Comparison of ENCODE assay signal across 1 cellular context in the genomic region with DNA sequence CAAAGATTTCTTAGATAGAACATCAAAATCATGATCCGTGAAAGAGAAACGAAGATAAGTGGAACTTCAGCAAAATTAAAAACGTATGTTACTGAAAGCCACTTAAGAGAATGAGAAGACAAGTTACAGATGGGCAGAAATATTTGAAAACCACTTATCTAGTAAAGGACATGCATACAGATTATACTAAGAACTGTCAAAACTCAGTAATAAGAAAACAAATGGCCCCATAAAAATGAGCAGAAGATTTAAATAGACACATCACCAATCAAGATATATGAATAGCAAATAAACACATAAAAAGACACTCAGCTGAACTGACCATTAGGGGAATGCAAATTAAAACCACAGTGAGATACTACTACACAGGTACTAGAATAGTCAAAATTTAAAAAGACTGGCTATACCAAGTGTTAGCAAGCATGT.
TF ChIP-seq lines count a peak whose summit lies in the region.

No MANE protein-coding gene starts in this region.

TF ChIP-seq in HEK293, 187 proteins besides CTCF, POLR2A, EP300 and RAD21 (continued from another document and continues in another):
- TF ChIP-seq, protein P1, sequence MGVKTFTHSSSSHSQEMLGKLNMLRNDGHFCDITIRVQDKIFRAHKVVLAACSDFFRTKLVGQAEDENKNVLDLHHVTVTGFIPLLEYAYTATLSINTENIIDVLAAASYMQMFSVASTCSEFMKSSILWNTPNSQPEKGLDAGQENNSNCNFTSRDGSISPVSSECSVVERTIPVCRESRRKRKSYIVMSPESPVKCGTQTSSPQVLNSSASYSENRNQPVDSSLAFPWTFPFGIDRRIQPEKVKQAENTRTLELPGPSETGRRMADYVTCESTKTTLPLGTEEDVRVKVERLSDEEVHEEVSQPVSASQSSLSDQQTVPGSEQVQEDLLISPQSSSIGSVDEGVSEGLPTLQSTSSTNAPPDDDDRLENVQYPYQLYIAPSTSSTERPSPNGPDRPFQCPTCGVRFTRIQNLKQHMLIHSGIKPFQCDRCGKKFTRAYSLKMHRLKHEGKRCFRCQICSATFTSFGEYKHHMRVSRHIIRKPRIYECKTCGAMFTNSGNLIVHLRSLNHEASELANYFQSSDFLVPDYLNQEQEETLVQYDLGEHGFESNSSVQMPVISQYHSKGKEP (tag by site-specific recombination; IDR thresholded peaks at IDR 0.05), result peak; percentile 28; the same call in 1 of the 2 replicates
- TF ChIP-seq ZEB2 (tag by site-specific recombination; IDR thresholded peaks at IDR 0.05) (peak; percentile 62; the same call in 1 of the 2 replicates), TCF7L2 (IDR thresholded peaks at IDR 0.05; ENCODE audit: borderline replicate concordance, low read depth, low read length) (0 out of 2 replicates have a peak, but pooled peaks have one; percentile 42), MZF1 (tag by site-specific recombination; IDR thresholded peaks at IDR 0.05; ENCODE audit: borderline replicate concordance) (peak; percentile 68; the same call in 1 of the 2 replicates), SETDB1 (IDR thresholded peaks at IDR 0.05; ENCODE audit: insufficient read length, low read length) (no peak), ZSCAN30 (tag by site-specific recombination; IDR thresholded peaks at IDR 0.05) (no peak; the same call in 1 of the 2 replicates), ZNF791 (tag by site-specific recombination; IDR thresholded peaks at IDR 0.05) (no peak), GLI2 (tag by site-specific recombination; IDR thresholded peaks at IDR 0.05; ENCODE audit: borderline replicate concordance, low read depth) (no peak), ZBTB8A (tag by site-specific recombination; IDR thresholded peaks at IDR 0.05) (no peak), FEZF1 (tag by site-specific recombination; IDR thresholded peaks at IDR 0.05) (peak; percentile 83), WT1 (tag by site-specific recombination; IDR thresholded peaks at IDR 0.05) (peak; percentile 94), SCRT1 (tag by site-specific recombination; IDR thresholded peaks at IDR 0.05; ENCODE audit: borderline replicate concordance) (0 out of 2 replicates have a peak, but pooled peaks have one; percentile 24), ZNF121 (tag by site-specific recombination; IDR thresholded peaks at IDR 0.05) (no peak), ZNF76 (tag by site-specific recombination; IDR thresholded peaks at IDR 0.05; ENCODE audit: borderline replicate concordance, low read depth) (peak; percentile 52; the same call in 1 of the 2 replicates), KLF8 (tag by site-specific recombination; IDR thresholded peaks at IDR 0.05) (peak; percentile 56), ZNF610 (tag by site-specific recombination; IDR thresholded peaks at IDR 0.05; ENCODE audit: borderline replicate concordance) (peak; percentile 68; the same call in 1 of the 2 replicates), YY2 (tag by site-specific recombination; IDR thresholded peaks at IDR 0.05) (no peak), OSR2 (tag by site-specific recombination; IDR thresholded peaks at IDR 0.05) (peak; percentile 97), ZNF707 (tag by site-specific recombination; IDR thresholded peaks at IDR 0.05) (no peak)
- TF ChIP-seq, protein P2, sequence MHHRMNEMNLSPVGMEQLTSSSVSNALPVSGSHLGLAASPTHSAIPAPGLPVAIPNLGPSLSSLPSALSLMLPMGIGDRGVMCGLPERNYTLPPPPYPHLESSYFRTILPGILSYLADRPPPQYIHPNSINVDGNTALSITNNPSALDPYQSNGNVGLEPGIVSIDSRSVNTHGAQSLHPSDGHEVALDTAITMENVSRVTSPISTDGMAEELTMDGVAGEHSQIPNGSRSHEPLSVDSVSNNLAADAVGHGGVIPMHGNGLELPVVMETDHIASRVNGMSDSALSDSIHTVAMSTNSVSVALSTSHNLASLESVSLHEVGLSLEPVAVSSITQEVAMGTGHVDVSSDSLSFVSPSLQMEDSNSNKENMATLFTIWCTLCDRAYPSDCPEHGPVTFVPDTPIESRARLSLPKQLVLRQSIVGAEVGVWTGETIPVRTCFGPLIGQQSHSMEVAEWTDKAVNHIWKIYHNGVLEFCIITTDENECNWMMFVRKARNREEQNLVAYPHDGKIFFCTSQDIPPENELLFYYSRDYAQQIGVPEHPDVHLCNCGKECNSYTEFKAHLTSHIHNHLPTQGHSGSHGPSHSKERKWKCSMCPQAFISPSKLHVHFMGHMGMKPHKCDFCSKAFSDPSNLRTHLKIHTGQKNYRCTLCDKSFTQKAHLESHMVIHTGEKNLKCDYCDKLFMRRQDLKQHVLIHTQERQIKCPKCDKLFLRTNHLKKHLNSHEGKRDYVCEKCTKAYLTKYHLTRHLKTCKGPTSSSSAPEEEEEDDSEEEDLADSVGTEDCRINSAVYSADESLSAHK (tag by site-specific recombination; IDR thresholded peaks at IDR 0.05), result peak; percentile 77
- TF ChIP-seq, protein P3, sequence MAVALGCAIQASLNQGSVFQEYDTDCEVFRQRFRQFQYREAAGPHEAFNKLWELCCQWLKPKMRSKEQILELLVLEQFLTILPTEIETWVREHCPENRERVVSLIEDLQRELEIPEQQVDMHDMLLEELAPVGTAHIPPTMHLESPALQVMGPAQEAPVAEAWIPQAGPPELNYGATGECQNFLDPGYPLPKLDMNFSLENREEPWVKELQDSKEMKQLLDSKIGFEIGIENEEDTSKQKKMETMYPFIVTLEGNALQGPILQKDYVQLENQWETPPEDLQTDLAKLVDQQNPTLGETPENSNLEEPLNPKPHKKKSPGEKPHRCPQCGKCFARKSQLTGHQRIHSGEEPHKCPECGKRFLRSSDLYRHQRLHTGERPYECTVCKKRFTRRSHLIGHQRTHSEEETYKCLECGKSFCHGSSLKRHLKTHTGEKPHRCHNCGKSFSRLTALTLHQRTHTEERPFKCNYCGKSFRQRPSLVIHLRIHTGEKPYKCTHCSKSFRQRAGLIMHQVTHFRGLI (tag by site-specific recombination; IDR thresholded peaks at IDR 0.05), result 0 out of 2 replicates have a peak, but pooled peaks have one; percentile 20
- TF ChIP-seq, protein P4, sequence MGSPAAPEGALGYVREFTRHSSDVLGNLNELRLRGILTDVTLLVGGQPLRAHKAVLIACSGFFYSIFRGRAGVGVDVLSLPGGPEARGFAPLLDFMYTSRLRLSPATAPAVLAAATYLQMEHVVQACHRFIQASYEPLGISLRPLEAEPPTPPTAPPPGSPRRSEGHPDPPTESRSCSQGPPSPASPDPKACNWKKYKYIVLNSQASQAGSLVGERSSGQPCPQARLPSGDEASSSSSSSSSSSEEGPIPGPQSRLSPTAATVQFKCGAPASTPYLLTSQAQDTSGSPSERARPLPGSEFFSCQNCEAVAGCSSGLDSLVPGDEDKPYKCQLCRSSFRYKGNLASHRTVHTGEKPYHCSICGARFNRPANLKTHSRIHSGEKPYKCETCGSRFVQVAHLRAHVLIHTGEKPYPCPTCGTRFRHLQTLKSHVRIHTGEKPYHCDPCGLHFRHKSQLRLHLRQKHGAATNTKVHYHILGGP (tag by site-specific recombination; IDR thresholded peaks at IDR 0.05), result peak; percentile 93
- TF ChIP-seq, protein P5, sequence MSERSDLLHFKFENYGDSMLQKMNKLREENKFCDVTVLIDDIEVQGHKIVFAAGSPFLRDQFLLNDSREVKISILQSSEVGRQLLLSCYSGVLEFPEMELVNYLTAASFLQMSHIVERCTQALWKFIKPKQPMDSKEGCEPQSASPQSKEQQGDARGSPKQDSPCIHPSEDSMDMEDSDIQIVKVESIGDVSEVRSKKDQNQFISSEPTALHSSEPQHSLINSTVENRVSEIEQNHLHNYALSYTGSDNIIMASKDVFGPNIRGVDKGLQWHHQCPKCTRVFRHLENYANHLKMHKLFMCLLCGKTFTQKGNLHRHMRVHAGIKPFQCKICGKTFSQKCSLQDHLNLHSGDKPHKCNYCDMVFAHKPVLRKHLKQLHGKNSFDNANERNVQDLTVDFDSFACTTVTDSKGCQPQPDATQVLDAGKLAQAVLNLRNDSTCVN (tag by site-specific recombination; optimal IDR thresholded peaks at IDR 0.05), result no peak
- TF ChIP-seq, protein P6, sequence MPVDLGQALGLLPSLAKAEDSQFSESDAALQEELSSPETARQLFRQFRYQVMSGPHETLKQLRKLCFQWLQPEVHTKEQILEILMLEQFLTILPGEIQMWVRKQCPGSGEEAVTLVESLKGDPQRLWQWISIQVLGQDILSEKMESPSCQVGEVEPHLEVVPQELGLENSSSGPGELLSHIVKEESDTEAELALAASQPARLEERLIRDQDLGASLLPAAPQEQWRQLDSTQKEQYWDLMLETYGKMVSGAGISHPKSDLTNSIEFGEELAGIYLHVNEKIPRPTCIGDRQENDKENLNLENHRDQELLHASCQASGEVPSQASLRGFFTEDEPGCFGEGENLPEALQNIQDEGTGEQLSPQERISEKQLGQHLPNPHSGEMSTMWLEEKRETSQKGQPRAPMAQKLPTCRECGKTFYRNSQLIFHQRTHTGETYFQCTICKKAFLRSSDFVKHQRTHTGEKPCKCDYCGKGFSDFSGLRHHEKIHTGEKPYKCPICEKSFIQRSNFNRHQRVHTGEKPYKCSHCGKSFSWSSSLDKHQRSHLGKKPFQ (tag by site-specific recombination; IDR thresholded peaks at IDR 0.05), result peak; percentile 81
- TF ChIP-seq, protein P7, sequence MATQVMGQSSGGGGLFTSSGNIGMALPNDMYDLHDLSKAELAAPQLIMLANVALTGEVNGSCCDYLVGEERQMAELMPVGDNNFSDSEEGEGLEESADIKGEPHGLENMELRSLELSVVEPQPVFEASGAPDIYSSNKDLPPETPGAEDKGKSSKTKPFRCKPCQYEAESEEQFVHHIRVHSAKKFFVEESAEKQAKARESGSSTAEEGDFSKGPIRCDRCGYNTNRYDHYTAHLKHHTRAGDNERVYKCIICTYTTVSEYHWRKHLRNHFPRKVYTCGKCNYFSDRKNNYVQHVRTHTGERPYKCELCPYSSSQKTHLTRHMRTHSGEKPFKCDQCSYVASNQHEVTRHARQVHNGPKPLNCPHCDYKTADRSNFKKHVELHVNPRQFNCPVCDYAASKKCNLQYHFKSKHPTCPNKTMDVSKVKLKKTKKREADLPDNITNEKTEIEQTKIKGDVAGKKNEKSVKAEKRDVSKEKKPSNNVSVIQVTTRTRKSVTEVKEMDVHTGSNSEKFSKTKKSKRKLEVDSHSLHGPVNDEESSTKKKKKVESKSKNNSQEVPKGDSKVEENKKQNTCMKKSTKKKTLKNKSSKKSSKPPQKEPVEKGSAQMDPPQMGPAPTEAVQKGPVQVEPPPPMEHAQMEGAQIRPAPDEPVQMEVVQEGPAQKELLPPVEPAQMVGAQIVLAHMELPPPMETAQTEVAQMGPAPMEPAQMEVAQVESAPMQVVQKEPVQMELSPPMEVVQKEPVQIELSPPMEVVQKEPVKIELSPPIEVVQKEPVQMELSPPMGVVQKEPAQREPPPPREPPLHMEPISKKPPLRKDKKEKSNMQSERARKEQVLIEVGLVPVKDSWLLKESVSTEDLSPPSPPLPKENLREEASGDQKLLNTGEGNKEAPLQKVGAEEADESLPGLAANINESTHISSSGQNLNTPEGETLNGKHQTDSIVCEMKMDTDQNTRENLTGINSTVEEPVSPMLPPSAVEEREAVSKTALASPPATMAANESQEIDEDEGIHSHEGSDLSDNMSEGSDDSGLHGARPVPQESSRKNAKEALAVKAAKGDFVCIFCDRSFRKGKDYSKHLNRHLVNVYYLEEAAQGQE (tag by site-specific recombination; IDR thresholded peaks at IDR 0.05), result no peak
- TF ChIP-seq, protein P8, sequence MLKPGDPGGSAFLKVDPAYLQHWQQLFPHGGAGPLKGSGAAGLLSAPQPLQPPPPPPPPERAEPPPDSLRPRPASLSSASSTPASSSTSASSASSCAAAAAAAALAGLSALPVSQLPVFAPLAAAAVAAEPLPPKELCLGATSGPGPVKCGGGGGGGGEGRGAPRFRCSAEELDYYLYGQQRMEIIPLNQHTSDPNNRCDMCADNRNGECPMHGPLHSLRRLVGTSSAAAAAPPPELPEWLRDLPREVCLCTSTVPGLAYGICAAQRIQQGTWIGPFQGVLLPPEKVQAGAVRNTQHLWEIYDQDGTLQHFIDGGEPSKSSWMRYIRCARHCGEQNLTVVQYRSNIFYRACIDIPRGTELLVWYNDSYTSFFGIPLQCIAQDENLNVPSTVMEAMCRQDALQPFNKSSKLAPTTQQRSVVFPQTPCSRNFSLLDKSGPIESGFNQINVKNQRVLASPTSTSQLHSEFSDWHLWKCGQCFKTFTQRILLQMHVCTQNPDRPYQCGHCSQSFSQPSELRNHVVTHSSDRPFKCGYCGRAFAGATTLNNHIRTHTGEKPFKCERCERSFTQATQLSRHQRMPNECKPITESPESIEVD (tag by site-specific recombination; IDR thresholded peaks at IDR 0.05), result peak; percentile 89
- TF ChIP-seq, protein P9, sequence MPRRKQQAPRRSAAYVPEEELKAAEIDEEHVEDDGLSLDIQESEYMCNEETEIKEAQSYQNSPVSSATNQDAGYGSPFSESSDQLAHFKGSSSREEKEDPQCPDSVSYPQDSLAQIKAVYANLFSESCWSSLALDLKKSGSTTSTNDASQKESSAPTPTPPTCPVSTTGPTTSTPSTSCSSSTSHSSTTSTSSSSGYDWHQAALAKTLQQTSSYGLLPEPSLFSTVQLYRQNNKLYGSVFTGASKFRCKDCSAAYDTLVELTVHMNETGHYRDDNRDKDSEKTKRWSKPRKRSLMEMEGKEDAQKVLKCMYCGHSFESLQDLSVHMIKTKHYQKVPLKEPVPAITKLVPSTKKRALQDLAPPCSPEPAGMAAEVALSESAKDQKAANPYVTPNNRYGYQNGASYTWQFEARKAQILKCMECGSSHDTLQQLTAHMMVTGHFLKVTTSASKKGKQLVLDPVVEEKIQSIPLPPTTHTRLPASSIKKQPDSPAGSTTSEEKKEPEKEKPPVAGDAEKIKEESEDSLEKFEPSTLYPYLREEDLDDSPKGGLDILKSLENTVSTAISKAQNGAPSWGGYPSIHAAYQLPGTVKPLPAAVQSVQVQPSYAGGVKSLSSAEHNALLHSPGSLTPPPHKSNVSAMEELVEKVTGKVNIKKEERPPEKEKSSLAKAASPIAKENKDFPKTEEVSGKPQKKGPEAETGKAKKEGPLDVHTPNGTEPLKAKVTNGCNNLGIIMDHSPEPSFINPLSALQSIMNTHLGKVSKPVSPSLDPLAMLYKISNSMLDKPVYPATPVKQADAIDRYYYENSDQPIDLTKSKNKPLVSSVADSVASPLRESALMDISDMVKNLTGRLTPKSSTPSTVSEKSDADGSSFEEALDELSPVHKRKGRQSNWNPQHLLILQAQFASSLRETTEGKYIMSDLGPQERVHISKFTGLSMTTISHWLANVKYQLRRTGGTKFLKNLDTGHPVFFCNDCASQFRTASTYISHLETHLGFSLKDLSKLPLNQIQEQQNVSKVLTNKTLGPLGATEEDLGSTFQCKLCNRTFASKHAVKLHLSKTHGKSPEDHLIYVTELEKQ (tag by site-specific recombination; IDR thresholded peaks at IDR 0.05; ENCODE audit: borderline replicate concordance), result peak; percentile 73; the same call in 1 of the 2 replicates
- TF ChIP-seq, protein P10, sequence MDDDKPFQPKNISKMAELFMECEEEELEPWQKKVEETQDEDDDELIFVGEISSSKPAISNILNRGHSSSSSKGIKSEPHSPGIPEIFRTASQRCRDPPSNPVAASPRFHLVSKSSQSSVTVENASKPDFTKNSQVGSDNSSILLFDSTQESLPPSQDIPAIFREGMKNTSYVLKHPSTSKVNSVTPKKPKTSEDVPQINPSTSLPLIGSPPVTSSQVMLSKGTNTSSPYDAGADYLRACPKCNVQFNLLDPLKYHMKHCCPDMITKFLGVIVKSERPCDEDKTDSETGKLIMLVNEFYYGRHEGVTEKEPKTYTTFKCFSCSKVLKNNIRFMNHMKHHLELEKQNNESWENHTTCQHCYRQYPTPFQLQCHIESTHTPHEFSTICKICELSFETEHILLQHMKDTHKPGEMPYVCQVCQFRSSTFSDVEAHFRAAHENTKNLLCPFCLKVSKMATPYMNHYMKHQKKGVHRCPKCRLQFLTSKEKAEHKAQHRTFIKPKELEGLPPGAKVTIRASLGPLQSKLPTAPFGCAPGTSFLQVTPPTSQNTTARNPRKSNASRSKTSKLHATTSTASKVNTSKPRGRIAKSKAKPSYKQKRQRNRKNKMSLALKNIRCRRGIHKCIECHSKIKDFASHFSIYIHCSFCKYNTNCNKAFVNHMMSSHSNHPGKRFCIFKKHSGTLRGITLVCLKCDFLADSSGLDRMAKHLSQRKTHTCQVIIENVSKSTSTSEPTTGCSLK (tag by site-specific recombination; IDR thresholded peaks at IDR 0.05), result no peak
